In genomic region chr6:166619912-166620311, GRCh38 we compare ENCODE assay signal across 9 cellular contexts. TPM values are rescaled to one million over a fixed set of nuclear protein-coding genes. Genes with fewer than 3 reads are reported as not detected.
DNase-seq lines count a peak whose midpoint lies in the region; FAIRE-seq and TF ChIP-seq lines count a peak whose summit lies in the region.
"Had no signal": no experiment of that assay in that cellular context is flagged by ENCODE, and none has a peak within 500 bp of the region (broad histone marks: within the 10 kb centered on the region; RNA-seq: fewer than 3 reads in every experiment).

No MANE protein-coding gene starts in this region.

- DNase-seq in HFFc6 (peak; percentile 95), bronchial epithelial cell (ENCODE audit: low read depth) (peak; percentile 91), kidney epithelial cell (ENCODE audit: low read depth) (peak; percentile 81), suprapubic skin (ENCODE audit: low spot score in 2 of 2) (no peak), H54 (ENCODE audit: insufficient read length, low spot score) (no peak), DMS153 (lab: John Stamatoyannopoulos, UW) (no peak), Ammon's horn (ENCODE audit: low spot score) (no peak)
- no peak for DNase-seq in activated effector memory CD4-positive, alpha-beta T cell treated with anti-CD3 and anti-CD28 coated beads, Interleukin-2, amount 50 U/mL, for 16 hours

- peaks cover 4% of the 10 kb centered on the region for H3K9me3 Mint-ChIP-seq in HFFc6

- H3K4me3 Mint-ChIP-seq in HFFc6 = peak overlapping the region; percentile 39

- H3K36me3 Mint-ChIP-seq in HFFc6 (ENCODE audit: low read depth) = peaks cover 15% of the 10 kb centered on the region

- TF ChIP-seq POLR2A in suprapubic skin (IDR thresholded peaks at IDR 0.05) (no peak), H54 (IDR thresholded peaks at IDR 0.05; ENCODE audit: low read depth, low read length) (no peak)

- H3K36me3 ChIP-seq in bronchial epithelial cell (ENCODE audit: control insufficient read depth, insufficient read depth, low read length) (peaks cover 3% of the 10 kb centered on the region), kidney epithelial cell (ENCODE audit: control insufficient read depth, insufficient read depth, low read length) (no peaks in the 10 kb centered on the region), suprapubic skin (peaks cover 3% of the 10 kb centered on the region)

- H3K27me3 ChIP-seq in bronchial epithelial cell (ENCODE audit: control insufficient read depth, insufficient read depth, low read length) (no peaks in the 10 kb centered on the region), kidney epithelial cell (ENCODE audit: control insufficient read depth, insufficient read depth, low read length) (no peaks in the 10 kb centered on the region), suprapubic skin (peaks cover 3% of the 10 kb centered on the region)

- H3K4me1 Mint-ChIP-seq in HFFc6 (ENCODE audit: low read depth) = peaks cover 53% of the 10 kb centered on the region

- FAIRE-seq in bronchial epithelial cell (lab: Jason Lieb, UNC) (no peak), H54 (lab: Jason Lieb, UNC) (no peak)
- FAIRE-seq: K562 had no signal

- peak overlapping the region; percentile 77 for H3K27ac Mint-ChIP-seq in HFFc6

- TF ChIP-seq CTCF in HFFc6 (IDR thresholded peaks at IDR 0.05) = no peak
- no peak for TF ChIP-seq CTCF in bronchial epithelial cell (IDR thresholded peaks at IDR 0.05; ENCODE audit: insufficient read depth, low read length, severe bottlenecking)
- TF ChIP-seq CTCF in kidney epithelial cell (IDR thresholded peaks at IDR 0.05; ENCODE audit: insufficient read depth, low read length, poor library complexity, severe bottlenecking) = no peak
- TF ChIP-seq CTCF in suprapubic skin (IDR thresholded peaks at IDR 0.05) = no peak

- no peak overlapping the region for H3K4me3 ChIP-seq in bronchial epithelial cell (ENCODE audit: low read depth, low read length)
- H3K4me3 ChIP-seq in kidney epithelial cell (ENCODE audit: low read depth, low read length) = no peak overlapping the region
- no peak overlapping the region for H3K4me3 ChIP-seq in suprapubic skin
- H3K4me3 ChIP-seq: K562 had no signal

- 15% methylated on average over 3 of the region's 3 CpGs for WGBS in suprapubic skin

- no peaks in the 10 kb centered on the region; the same call in 1 of the 2 replicates for H3K27me3 Mint-ChIP-seq in HFFc6 (ENCODE audit: insufficient read depth)

- H3K9me3 ChIP-seq in suprapubic skin = no peaks in the 10 kb centered on the region

- H3K27ac ChIP-seq in suprapubic skin = peak overlapping the region; percentile 5

- TF ChIP-seq EP300 in suprapubic skin (IDR thresholded peaks at IDR 0.05) = no peak

- H3K4me1 ChIP-seq in suprapubic skin = peaks cover 50% of the 10 kb centered on the region

RNA-seq across cellular contexts. Expression of gene RPS6KA2, which starts 7.1 kb away (rescaled TPM):
- total RNA-seq in HFFc6 (2021; fragmentation: NEBNext Ultra II Directional; extraction: Animal tissue kit (Norgen Biotek cat#: 25700)) = 10 to 100 TPM; 10.1 to 13.9 (median 11.9) TPM
- total RNA-seq in bronchial epithelial cell = 42.6 and 44.4 TPM in 2 replicates
- 45.4 and 51.9 TPM in 2 replicates for total RNA-seq in kidney epithelial cell
- 10 to 100 TPM; 24.2 to 38.5 (median 32.3) TPM for total RNA-seq in suprapubic skin

RNA-seq across cellular contexts. Expression of gene RAMACL, which starts 33.4 kb away (rescaled TPM):
- total RNA-seq in HFFc6 (2021; fragmentation: NEBNext Ultra II Directional; extraction: Animal tissue kit (Norgen Biotek cat#: 25700)) = 1 to 10 TPM; 2.0 to 3.6 (median 2.8) TPM
- total RNA-seq in bronchial epithelial cell = 1.6 and 1.7 TPM in 2 replicates
- 0.21 and 0.88 TPM in 2 replicates for total RNA-seq in kidney epithelial cell
- 1 to 10 TPM; 1.0 to 3.6 (median 1.1) TPM for total RNA-seq in suprapubic skin

Comparison
In these comparisons a context has a peak if more than half of its experiments do, and no peak if none do; other contexts are left out.
1. DNase-seq: peak in HFFc6 (single experiment), bronchial epithelial cell (single experiment) and kidney epithelial cell (single experiment); none in suprapubic skin (0 of 2), H54 (single experiment), DMS153 (single experiment), activated effector memory CD4-positive, alpha-beta T cell treated with anti-CD3 and anti-CD28 coated beads, Interleukin-2, amount 50 U/mL, for 16 hours (single experiment) and Ammon's horn (single experiment).